Comparison of ENCODE assay signal across 17 cellular contexts in genomic region chr4:65825121-65825520, GRCh38.
DNase-seq lines count a peak whose midpoint lies in the region; FAIRE-seq and TF ChIP-seq lines count a peak whose summit lies in the region.
"Had no signal": no experiment of that assay in that cellular context is flagged by ENCODE, and none has a peak within 500 bp of the region (broad histone marks: within the 10 kb centered on the region; RNA-seq: fewer than 3 reads in every experiment).

No MANE protein-coding gene starts in this region.

- H3K4me3 ChIP-seq in astrocyte of the spinal cord (ENCODE audit: low read depth, low read length) (no peak overlapping the region), keratinocyte (ENCODE audit: control insufficient read depth in 2 of 3, extremely low read depth in 1 of 3, insufficient read depth in 2 of 3, low read depth in 1 of 3, low read length in 3 of 3) (no peak overlapping the region), dorsolateral prefrontal cortex (no peak overlapping the region), SJCRH30 (no peak overlapping the region)
- H3K4me3 ChIP-seq: lower lobe of right lung, PC-9 had no signal

- H3K4me1 ChIP-seq in keratinocyte (ENCODE audit: control insufficient read depth, extremely low read depth, insufficient read depth, low read length) (peaks cover 4% of the 10 kb centered on the region), SJCRH30 (no peaks in the 10 kb centered on the region)
- H3K4me1 ChIP-seq: lower lobe of right lung had no signal

- DNase-seq in Daoy (ENCODE audit: low read depth) (peak; percentile 23), NCI-H460 (ENCODE audit: extremely low read depth, low read depth) (peak; percentile 72), astrocyte of the spinal cord (ENCODE audit: low read depth, low spot score) (peak; percentile 50), keratinocyte (ENCODE audit: low read depth, low spot score) (peak; percentile 1), dorsolateral prefrontal cortex (no peak), GM10248 (ENCODE audit: extremely low spot score) (no peak), SJCRH30 (no peak), substantia nigra (lab: John Stamatoyannopoulos, UW) (no peak)
- DNase-seq: activated effector memory CD4-positive, alpha-beta T cell treated with anti-CD3 and anti-CD28 coated beads, Interleukin-2, amount 50 U/mL, for 16 hours; lower lobe of right lung; naive thymus-derived CD4-positive, alpha-beta T cell; NCI-H146; NCI-H510A; PC-9; stimulated activated CD4-positive, alpha-beta T cell treated with anti-CD3 and anti-CD28 coated beads, Interleukin-12 subunit alpha, Interleukin-12 subunit beta, amount 100 ng/mL, for 4 hours; stimulated activated naive CD8-positive, alpha-beta T cell treated with anti-CD3 and anti-CD28 coated beads, Interleukin-15, Interleukin-2, amounts not matched to agents 100 U/mL and 50 U/mL, for 24 hours had no signal

- intact Hi-C loops in dorsolateral prefrontal cortex (cut with DNase I): no loop called here

- no peak overlapping the region for H3K4me2 ChIP-seq in keratinocyte (ENCODE audit: control insufficient read depth, extremely low read depth, insufficient read depth, low read depth, low read length)
- H3K4me2 ChIP-seq: PC-9 had no signal

- TF ChIP-seq CTCF in astrocyte of the spinal cord (IDR thresholded peaks at IDR 0.05; ENCODE audit: low read depth, low read length) (no peak), keratinocyte (optimal IDR thresholded peaks at IDR 0.05 in 1 of 3, IDR thresholded peaks at IDR 0.05 in 1 of 3, conservative IDR thresholded peaks at IDR 0.05 in 1 of 3; ENCODE audit: extremely low read depth in 1 of 3, insufficient read depth in 2 of 3, low read length in 3 of 3) (no peak), dorsolateral prefrontal cortex (IDR thresholded peaks at IDR 0.05 in 54 of 56, conservative IDR thresholded peaks at IDR 0.05 in 2 of 56; ENCODE audit: low read depth in 1 of 56, partially characterized antibody in 56 of 56) (no peak), GM10248 (IDR thresholded peaks at IDR 0.05; ENCODE audit: control extremely low read depth, extremely low read depth, low read depth, missing control alignments) (no peak)

- dilution Hi-C loops in keratinocyte (cut with MboI; ENCODE audit: extremely low pct_ligation_motif_present, low sequenced_read_pairs): no loop called here

- peak; percentile 66 for FAIRE-seq in keratinocyte (lab: Jason Lieb, UNC)
- FAIRE-seq: frontal cortex had no signal

- no peaks in the 10 kb centered on the region for H3K9me3 ChIP-seq in keratinocyte (ENCODE audit: control insufficient read depth, low read depth, low read length)
- H3K9me3 ChIP-seq in SJCRH30 (replicated peaks): no peaks in the 10 kb centered on the region
- H3K9me3 ChIP-seq: lower lobe of right lung had no signal

- H3K27ac ChIP-seq in keratinocyte (ENCODE audit: control insufficient read depth, insufficient read depth, low read length): no peak overlapping the region
- H3K27ac ChIP-seq in dorsolateral prefrontal cortex: no peak overlapping the region
- no peak overlapping the region for H3K27ac ChIP-seq in SJCRH30
- H3K27ac ChIP-seq in substantia nigra (ENCODE audit: low read depth, low read length, poor library complexity, severe bottlenecking): no peak overlapping the region
- H3K27ac ChIP-seq: lower lobe of right lung, PC-9 had no signal

- no peak overlapping the region for H2AFZ ChIP-seq in keratinocyte (ENCODE audit: control insufficient read depth, low read length)
- H2AFZ ChIP-seq: PC-9 had no signal

- POLR2A ChIA-PET in GM10248 (lab: Yijun Ruan, JAX): no interaction called here

- no peaks in the 10 kb centered on the region for H3K79me2 ChIP-seq in keratinocyte (ENCODE audit: control insufficient read depth, insufficient read depth, low read length)

- CTCF ChIA-PET in GM10248 (lab: Yijun Ruan, JAX): interaction anchor here (0.8 kb wide), 1 partner anchor 18 kb away, joined by 3 read pairs; no protein-coding TSS in a partner anchor

- H3K9me1 ChIP-seq in keratinocyte (ENCODE audit: control insufficient read depth, extremely low read depth, insufficient read depth, low read length): no peaks in the 10 kb centered on the region

- in situ Hi-C loops in astrocyte of the spinal cord (cut with HindIII; ENCODE audit: low sequenced_read_pairs): no loop called here

- H4K20me1 ChIP-seq in keratinocyte (ENCODE audit: control insufficient read depth, extremely low read depth, insufficient read depth, low read length): no peaks in the 10 kb centered on the region

- H3K9ac ChIP-seq in keratinocyte (ENCODE audit: control insufficient read depth, extremely low read depth, insufficient read depth, low read length): no peak overlapping the region

- H3K27me3 ChIP-seq in keratinocyte (ENCODE audit: control insufficient read depth, extremely low read depth, insufficient read depth, low read length): no peaks in the 10 kb centered on the region
- H3K27me3 ChIP-seq in dorsolateral prefrontal cortex: no peaks in the 10 kb centered on the region
- H3K27me3 ChIP-seq in SJCRH30: no peaks in the 10 kb centered on the region

- H3K36me3 ChIP-seq in keratinocyte (ENCODE audit: control insufficient read depth in 2 of 2, extremely low read depth in 1 of 2, insufficient read depth in 2 of 2, low read length in 2 of 2) (no peaks in the 10 kb centered on the region), SJCRH30 (no peaks in the 10 kb centered on the region)
- H3K36me3 ChIP-seq: lower lobe of right lung had no signal

Comparison
In these comparisons a context has a peak if more than half of its experiments do, and no peak if none do; other contexts are left out.
1. DNase-seq: peak in Daoy (single experiment), NCI-H460 (single experiment), astrocyte of the spinal cord (single experiment) and keratinocyte (single experiment); none in dorsolateral prefrontal cortex (0 of 10), GM10248 (single experiment), SJCRH30 (0 of 2) and substantia nigra (0 of 49).